In the genomic region with DNA sequence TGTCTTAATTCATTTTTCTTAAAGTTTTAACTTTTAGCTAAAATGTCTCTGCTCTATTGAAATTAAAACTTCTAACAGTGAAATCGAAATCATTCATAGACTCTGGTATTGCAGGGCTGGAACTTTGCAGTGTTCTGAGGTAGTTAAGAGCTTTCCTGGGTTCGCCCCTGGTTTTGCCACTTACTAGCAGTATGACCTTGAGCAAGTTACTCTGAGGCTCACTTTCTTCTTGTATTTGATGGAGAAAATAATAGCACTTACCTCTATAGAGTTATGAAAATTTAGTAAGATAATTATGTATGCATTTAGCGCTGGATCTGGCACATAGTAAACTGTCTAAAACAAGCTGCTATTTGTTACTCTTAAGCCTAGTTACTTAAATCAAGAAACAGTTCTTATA, we compare ENCODE assay signal across 8 cellular contexts. TPM values are rescaled to one million over a fixed set of nuclear protein-coding genes. Genes with fewer than 3 reads are reported as not detected.
DNase-seq lines count a peak whose midpoint lies in the region; ATAC-seq and TF ChIP-seq lines count a peak whose summit lies in the region.

No MANE protein-coding gene starts in this region.

- POLR2A ChIA-PET in activated naive CD8-positive, alpha-beta T cell treated with anti-CD3 and anti-CD28 coated beads, Interleukin-2, amount 10 ng/mL, durations not matched to agents 7 days and 5 days (lab: Charles Lee), result interaction anchor here (0.7 to 1.4 kb wide), 4 partner anchors 9 to 217 kb away, joined by 3 to 7 read pairs (median 4); no protein-coding TSS in a partner anchor

- H3K36me3 ChIP-seq in liver (ENCODE audit: control insufficient read depth in 4 of 4, insufficient read depth in 3 of 4, low read depth in 1 of 4, low read length in 3 of 4) (no peaks in the 10 kb centered on the region), upper lobe of left lung (no peaks in the 10 kb centered on the region)

- H3K4me1 Mint-ChIP-seq in activated naive CD4-positive, alpha-beta T cell treated with anti-CD3 and anti-CD28 coated beads, Interleukin-2, amount 10 ng/mL, durations not matched to agents 7 days and 5 days, result peaks cover 60% of the 10 kb centered on the region
- H3K4me1 Mint-ChIP-seq in activated naive CD8-positive, alpha-beta T cell treated with anti-CD3 and anti-CD28 coated beads, Interleukin-2, amount 10 ng/mL, durations not matched to agents 7 days and 5 days, result peaks cover 43% of the 10 kb centered on the region

- no peak overlapping the region for H3K9ac ChIP-seq in liver (ENCODE audit: low read depth in 1 of 2, low read length in 2 of 2)

- TF ChIP-seq RAD21 in liver (IDR thresholded peaks at IDR 0.05), result no peak

- WGBS in liver, result 33% methylated on average over 3 of the region's 3 CpGs
- 28 to 38% methylated on average over 3 of the region's 3 CpGs for WGBS in upper lobe of left lung, 2 donors

- peak overlapping the region in 2 of 3 donors; percentile 91 to 97 for H3K4me3 ChIP-seq in liver (ENCODE audit: low read depth in 1 of 3, low read length in 3 of 3)
- H3K4me3 ChIP-seq in upper lobe of left lung, result peak overlapping the region in 3 of 4 donors; percentile 75 to 95 (median 76)

- H3K27ac ChIP-seq in liver (ENCODE audit: low read depth in 1 of 2, low read length in 2 of 2) (no peak overlapping the region), upper lobe of left lung (peak overlapping the region in 1 of 4 donors; percentile 99)

- H3K4me1 ChIP-seq in liver (ENCODE audit: control insufficient read depth in 4 of 4, insufficient read depth in 4 of 4, low read length in 3 of 4), result peaks cover 0 to 41% (median 16%) of the 10 kb centered on the region in 4 donors
- peaks cover 26 to 55% (median 37%) of the 10 kb centered on the region in 4 donors for H3K4me1 ChIP-seq in upper lobe of left lung

- TF ChIP-seq POLR2A in upper lobe of left lung (IDR thresholded peaks at IDR 0.05), result no peak

- H3K9me3 Mint-ChIP-seq in activated naive CD4-positive, alpha-beta T cell treated with anti-CD3 and anti-CD28 coated beads, Interleukin-2, amount 10 ng/mL, durations not matched to agents 7 days and 5 days, result no peaks in the 10 kb centered on the region
- H3K9me3 Mint-ChIP-seq in activated naive CD8-positive, alpha-beta T cell treated with anti-CD3 and anti-CD28 coated beads, Interleukin-2, amount 10 ng/mL, durations not matched to agents 7 days and 5 days, result no peaks in the 10 kb centered on the region

- peak overlapping the region; percentile 24 for H3K27ac Mint-ChIP-seq in activated naive CD4-positive, alpha-beta T cell treated with anti-CD3 and anti-CD28 coated beads, Interleukin-2, amount 10 ng/mL, durations not matched to agents 7 days and 5 days
- peak overlapping the region; percentile 13 for H3K27ac Mint-ChIP-seq in activated naive CD8-positive, alpha-beta T cell treated with anti-CD3 and anti-CD28 coated beads, Interleukin-2, amount 10 ng/mL, durations not matched to agents 7 days and 5 days

- no peaks in the 10 kb centered on the region for H3K27me3 Mint-ChIP-seq in activated naive CD4-positive, alpha-beta T cell treated with anti-CD3 and anti-CD28 coated beads, Interleukin-2, amount 10 ng/mL, durations not matched to agents 7 days and 5 days
- no peaks in the 10 kb centered on the region for H3K27me3 Mint-ChIP-seq in activated naive CD8-positive, alpha-beta T cell treated with anti-CD3 and anti-CD28 coated beads, Interleukin-2, amount 10 ng/mL, durations not matched to agents 7 days and 5 days

- TF ChIP-seq CTCF in liver (IDR thresholded peaks at IDR 0.05; ENCODE audit: low read depth, low read length, missing input control) (no peak), upper lobe of left lung (IDR thresholded peaks at IDR 0.05) (no peak)

- CTCF ChIA-PET in activated naive CD4-positive, alpha-beta T cell treated with anti-CD3 and anti-CD28 coated beads, Interleukin-2, amount 10 ng/mL, durations not matched to agents 7 days and 5 days (lab: Charles Lee), result interaction anchor here (0.6 to 1.0 kb wide), 2 partner anchors 14 to 340 kb away, joined by 3 read pairs; no protein-coding TSS in a partner anchor

- peak overlapping the region; percentile 97 for H3K4me3 Mint-ChIP-seq in activated naive CD4-positive, alpha-beta T cell treated with anti-CD3 and anti-CD28 coated beads, Interleukin-2, amount 10 ng/mL, durations not matched to agents 7 days and 5 days
- H3K4me3 Mint-ChIP-seq in activated naive CD8-positive, alpha-beta T cell treated with anti-CD3 and anti-CD28 coated beads, Interleukin-2, amount 10 ng/mL, durations not matched to agents 7 days and 5 days, result peak overlapping the region; percentile 99

- H3K27me3 ChIP-seq in liver (ENCODE audit: control insufficient read depth in 4 of 4, insufficient read depth in 4 of 4, low read length in 3 of 4) (no peaks in the 10 kb centered on the region), upper lobe of left lung (no peaks in the 10 kb centered on the region)

- no peak for DNase-seq in activated naive CD4-positive, alpha-beta T cell treated with anti-CD3 and anti-CD28 coated beads, Interleukin-2, amount 10 ng/mL, durations not matched to agents 7 days and 5 days
- DNase-seq in activated naive CD4-positive, alpha-beta T cell treated with anti-CD3 and anti-CD28 coated beads, Interleukin-2, amount 50 U/mL, for 16 hours, result no peak
- DNase-seq in activated naive CD8-positive, alpha-beta T cell treated with anti-CD3 and anti-CD28 coated beads, Interleukin-2, amount 10 ng/mL, durations not matched to agents 7 days and 5 days, result no peak
- no peak for DNase-seq in upper lobe of left lung
- no peak for DNase-seq in NCI-H1417 treated with DMSO at 0.1 percent for 48 hours (lab: John Stamatoyannopoulos, UW)

- H3K9me3 ChIP-seq in liver (ENCODE audit: control insufficient read depth in 4 of 4, low read length in 3 of 4), result no peaks in the 10 kb centered on the region
- no peaks in the 10 kb centered on the region for H3K9me3 ChIP-seq in upper lobe of left lung

- no peak for ATAC-seq in activated naive CD8-positive, alpha-beta T cell treated with anti-CD3 and anti-CD28 coated beads, Interleukin-2, amount 10 ng/mL, durations not matched to agents 7 days and 5 days (ENCODE audit: low read depth)
- no peak for ATAC-seq in upper lobe of left lung (ENCODE audit: low FRiP score in 2 of 2)
- no peak for ATAC-seq in GM18861 (IDR thresholded peaks at IDR 0.05; ENCODE audit: unreplicated experiment)
- ATAC-seq in GM21515 (IDR thresholded peaks at IDR 0.05; ENCODE audit: unreplicated experiment), result no peak

- peaks cover 14% of the 10 kb centered on the region for H3K36me3 Mint-ChIP-seq in activated naive CD4-positive, alpha-beta T cell treated with anti-CD3 and anti-CD28 coated beads, Interleukin-2, amount 10 ng/mL, durations not matched to agents 7 days and 5 days
- H3K36me3 Mint-ChIP-seq in activated naive CD8-positive, alpha-beta T cell treated with anti-CD3 and anti-CD28 coated beads, Interleukin-2, amount 10 ng/mL, durations not matched to agents 7 days and 5 days, result peaks cover 16% of the 10 kb centered on the region

- TF ChIP-seq EP300 in upper lobe of left lung (IDR thresholded peaks at IDR 0.05), result no peak

TF ChIP-seq in liver, 16 proteins besides CTCF, POLR2A, EP300 and RAD21 (continues in another document):
- TF ChIP-seq GABPA (IDR thresholded peaks at IDR 0.05 in 1 of 2, conservative IDR thresholded peaks at IDR 0.05 in 1 of 2), result no peak
- TF ChIP-seq FOXA2 (IDR thresholded peaks at IDR 0.05), result no peak
- no peak for TF ChIP-seq FOXA1 (IDR thresholded peaks at IDR 0.05)
- TF ChIP-seq, protein P1, sequence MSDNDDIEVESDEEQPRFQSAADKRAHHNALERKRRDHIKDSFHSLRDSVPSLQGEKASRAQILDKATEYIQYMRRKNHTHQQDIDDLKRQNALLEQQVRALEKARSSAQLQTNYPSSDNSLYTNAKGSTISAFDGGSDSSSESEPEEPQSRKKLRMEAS (IDR thresholded peaks at IDR 0.05), result no peak
- TF ChIP-seq, protein P2, sequence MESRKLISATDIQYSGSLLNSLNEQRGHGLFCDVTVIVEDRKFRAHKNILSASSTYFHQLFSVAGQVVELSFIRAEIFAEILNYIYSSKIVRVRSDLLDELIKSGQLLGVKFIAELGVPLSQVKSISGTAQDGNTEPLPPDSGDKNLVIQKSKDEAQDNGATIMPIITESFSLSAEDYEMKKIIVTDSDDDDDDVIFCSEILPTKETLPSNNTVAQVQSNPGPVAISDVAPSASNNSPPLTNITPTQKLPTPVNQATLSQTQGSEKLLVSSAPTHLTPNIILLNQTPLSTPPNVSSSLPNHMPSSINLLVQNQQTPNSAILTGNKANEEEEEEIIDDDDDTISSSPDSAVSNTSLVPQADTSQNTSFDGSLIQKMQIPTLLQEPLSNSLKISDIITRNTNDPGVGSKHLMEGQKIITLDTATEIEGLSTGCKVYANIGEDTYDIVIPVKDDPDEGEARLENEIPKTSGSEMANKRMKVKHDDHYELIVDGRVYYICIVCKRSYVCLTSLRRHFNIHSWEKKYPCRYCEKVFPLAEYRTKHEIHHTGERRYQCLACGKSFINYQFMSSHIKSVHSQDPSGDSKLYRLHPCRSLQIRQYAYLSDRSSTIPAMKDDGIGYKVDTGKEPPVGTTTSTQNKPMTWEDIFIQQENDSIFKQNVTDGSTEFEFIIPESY (IDR thresholded peaks at IDR 0.05), result no peak

RNA-seq across cellular contexts. Expression of a gene that starts 1.7 kb away (rescaled TPM):
- total RNA-seq in activated naive CD8-positive, alpha-beta T cell treated with anti-CD3 and anti-CD28 coated beads, Interleukin-2, amount 10 ng/mL, durations not matched to agents 7 days and 5 days, result 10 to 100 TPM; 63.7 to 66.1 TPM
- total RNA-seq in liver, result 10 to 100 TPM; 12.1 to 32.5 TPM
- 10 to 100 TPM; 13.7 to 19.5 TPM for polyA plus RNA-seq in liver
- 10 to 100 TPM; 20.6 to 90.9 (median 68.8) TPM for total RNA-seq in upper lobe of left lung
